ENCODE assay signal across 9 cellular contexts in the genomic region with DNA sequence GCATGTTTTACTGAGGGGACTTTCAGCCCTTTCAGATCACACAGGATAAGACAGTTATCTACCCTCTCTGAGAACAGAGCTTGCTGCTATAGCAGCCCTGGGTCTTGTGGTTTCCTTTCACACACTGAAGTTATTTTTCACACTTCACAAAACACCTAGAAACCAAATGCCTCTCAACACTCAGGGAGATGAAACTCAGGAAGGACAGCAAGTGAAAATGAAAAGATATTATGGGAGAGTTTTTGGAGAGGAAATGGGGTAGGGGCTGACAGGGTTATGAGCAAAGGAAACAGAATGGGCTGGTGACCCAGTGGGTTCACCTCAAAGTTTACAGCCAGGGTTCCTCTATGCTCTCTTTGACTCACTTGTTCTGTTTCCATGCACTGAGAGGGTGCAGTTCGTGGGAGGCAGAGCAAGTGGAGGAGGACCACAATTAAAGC. TPM values are rescaled to one million over a fixed set of nuclear protein-coding genes. Genes with fewer than 3 reads are reported as not detected.
DNase-seq lines count a peak whose midpoint lies in the region; ATAC-seq and TF ChIP-seq lines count a peak whose summit lies in the region.
"Had no signal": no experiment of that assay in that cellular context is flagged by ENCODE, and none has a peak within 500 bp of the region (broad histone marks: within the 10 kb centered on the region; RNA-seq: fewer than 3 reads in every experiment).

No MANE protein-coding gene starts in this region.

- peak overlapping the region; percentile 92 for H3K27ac Mint-ChIP-seq in activated T-helper 2 cell treated with anti-CD3 and anti-CD28 coated beads, Interferon-gamma antibody, Interleukin-2, Interleukin-4, amounts not matched to agents 10 μg/mL and 5 μg/mL and 100 μg/mL, durations not matched to agents 14 hours and 24 hours and 36 hours
- no peak overlapping the region for H3K27ac Mint-ChIP-seq in nephron progenitor cell

- no peaks in the 10 kb centered on the region for H3K79me2 ChIP-seq in smooth muscle cell (ENCODE audit: low read depth)

- intact Hi-C loops in activated T-helper 2 cell treated with anti-CD3 and anti-CD28 coated beads, Interferon-gamma antibody, Interleukin-2, Interleukin-4, amounts not matched to agents 10 μg/mL and 5 μg/mL and 100 μg/mL, durations not matched to agents 14 hours and 24 hours and 36 hours (cut with micrococcal nuclease), result loop anchor here (1.0 to 10.0 kb wide), 14 partner anchors 8 to 419 kb away; a partner anchor contains a TSS

- no peak overlapping the region for H3K4me2 ChIP-seq in smooth muscle cell
- H3K4me2 ChIP-seq: KMS-11 had no signal

- TF ChIP-seq CTCF in smooth muscle cell (IDR thresholded peaks at IDR 0.05; ENCODE audit: borderline replicate concordance, insufficient read depth, poor library complexity, severe bottlenecking) (no peak), nephron progenitor cell (IDR thresholded peaks at IDR 0.05) (no peak)

- no peaks in the 10 kb centered on the region for H3F3A ChIP-seq in smooth muscle cell (ENCODE audit: low read depth)

- no peak overlapping the region for H3K27ac ChIP-seq in smooth muscle cell (ENCODE audit: low read depth)
- H3K27ac ChIP-seq: KMS-11, neutrophil had no signal

- ATAC-seq in GM19452 (IDR thresholded peaks at IDR 0.05; ENCODE audit: unreplicated experiment) (peak; percentile 78), HG03378 (IDR thresholded peaks at IDR 0.05; ENCODE audit: unreplicated experiment) (peak; percentile 77)
- ATAC-seq in stimulated activated naive CD8-positive, alpha-beta T cell treated with anti-CD3 and anti-CD28 coated beads, Interleukin-15, Interleukin-2, amounts not matched to agents 100 U/mL and 50 U/mL, for 24 hours, result peak; percentile 84

- 43% methylated on average over 1 of the region's 1 CpG for WGBS in smooth muscle cell (ENCODE audit: low lambda C conversion rate)

- peaks cover 32% of the 10 kb centered on the region for H3K36me3 Mint-ChIP-seq in activated T-helper 2 cell treated with anti-CD3 and anti-CD28 coated beads, Interferon-gamma antibody, Interleukin-2, Interleukin-4, amounts not matched to agents 10 μg/mL and 5 μg/mL and 100 μg/mL, durations not matched to agents 14 hours and 24 hours and 36 hours (ENCODE audit: low read depth)
- no peaks in the 10 kb centered on the region for H3K36me3 Mint-ChIP-seq in nephron progenitor cell (ENCODE audit: low read depth)

- H4K20me1 ChIP-seq in smooth muscle cell (ENCODE audit: low read depth), result no peaks in the 10 kb centered on the region

- no peaks in the 10 kb centered on the region for H3K9me3 ChIP-seq in smooth muscle cell (replicated peaks; ENCODE audit: low read depth)
- H3K9me3 ChIP-seq: neutrophil had no signal

- no peak overlapping the region for H2AFZ ChIP-seq in smooth muscle cell (ENCODE audit: low read depth)

- H3K9me3 Mint-ChIP-seq in activated T-helper 2 cell treated with anti-CD3 and anti-CD28 coated beads, Interferon-gamma antibody, Interleukin-2, Interleukin-4, amounts not matched to agents 10 μg/mL and 5 μg/mL and 100 μg/mL, durations not matched to agents 14 hours and 24 hours and 36 hours, result peaks cover 17% of the 10 kb centered on the region
- peaks cover 20% of the 10 kb centered on the region for H3K9me3 Mint-ChIP-seq in nephron progenitor cell

- DNase-seq in activated T-helper 2 cell treated with anti-CD3 and anti-CD28 coated beads, Interferon-gamma antibody, Interleukin-2, Interleukin-4, amounts not matched to agents 10 μg/mL and 5 μg/mL and 100 μg/mL, durations not matched to agents 14 hours and 24 hours and 36 hours (ENCODE audit: low spot score), result peak; percentile 67
- peak; percentile 54 for DNase-seq in stimulated activated naive CD8-positive, alpha-beta T cell treated with anti-CD3 and anti-CD28 coated beads, Interleukin-15, Interleukin-2, amounts not matched to agents 100 U/mL and 50 U/mL, for 24 hours
- DNase-seq in smooth muscle cell (lab: John Stamatoyannopoulos, UW; ENCODE audit: unreplicated experiment) (no peak), nephron progenitor cell (no peak), superior temporal gyrus (ENCODE audit: extremely low spot score) (no peak)

- H3K27me3 ChIP-seq in smooth muscle cell (ENCODE audit: low read depth), result no peaks in the 10 kb centered on the region
- H3K27me3 ChIP-seq: neutrophil had no signal

- no peak overlapping the region for H3K9ac ChIP-seq in smooth muscle cell (ENCODE audit: low read depth)
- H3K9ac ChIP-seq: KMS-11 had no signal

- H3K4me3 Mint-ChIP-seq in activated T-helper 2 cell treated with anti-CD3 and anti-CD28 coated beads, Interferon-gamma antibody, Interleukin-2, Interleukin-4, amounts not matched to agents 10 μg/mL and 5 μg/mL and 100 μg/mL, durations not matched to agents 14 hours and 24 hours and 36 hours (ENCODE audit: low read depth), result peak overlapping the region; percentile 31
- no peak overlapping the region for H3K4me3 Mint-ChIP-seq in nephron progenitor cell

- H3K4me1 Mint-ChIP-seq in activated T-helper 2 cell treated with anti-CD3 and anti-CD28 coated beads, Interferon-gamma antibody, Interleukin-2, Interleukin-4, amounts not matched to agents 10 μg/mL and 5 μg/mL and 100 μg/mL, durations not matched to agents 14 hours and 24 hours and 36 hours (ENCODE audit: low read depth), result peaks cover 71% of the 10 kb centered on the region
- no peaks in the 10 kb centered on the region for H3K4me1 Mint-ChIP-seq in nephron progenitor cell

- no peaks in the 10 kb centered on the region for H3K36me3 ChIP-seq in smooth muscle cell (ENCODE audit: low read depth)
- H3K36me3 ChIP-seq: neutrophil had no signal

- H3K4me1 ChIP-seq in smooth muscle cell (ENCODE audit: low read depth), result no peaks in the 10 kb centered on the region

- H3K4me3 ChIP-seq in smooth muscle cell, result no peak overlapping the region

- no peaks in the 10 kb centered on the region for H3K27me3 Mint-ChIP-seq in activated T-helper 2 cell treated with anti-CD3 and anti-CD28 coated beads, Interferon-gamma antibody, Interleukin-2, Interleukin-4, amounts not matched to agents 10 μg/mL and 5 μg/mL and 100 μg/mL, durations not matched to agents 14 hours and 24 hours and 36 hours (ENCODE audit: low read depth)
- H3K27me3 Mint-ChIP-seq in nephron progenitor cell (ENCODE audit: low read depth, poor library complexity), result no peaks in the 10 kb centered on the region

RNA-seq across cellular contexts. Expression of a gene that starts 17.0 kb away (rescaled TPM):
- 29.3 and 30.5 TPM in 2 replicates for total RNA-seq in activated T-helper 2 cell treated with anti-CD3 and anti-CD28 coated beads, Interferon-gamma antibody, Interleukin-2, Interleukin-4, amounts not matched to agents 10 μg/mL and 5 μg/mL and 100 μg/mL, durations not matched to agents 14 hours and 24 hours and 36 hours
- not detected in 2 replicates for total RNA-seq in smooth muscle cell
- 0.14 TPM in 1 of 2 replicates, not detected in the other for polyA plus RNA-seq in smooth muscle cell

RNA-seq across cellular contexts. Expression of a gene that starts 36.3 kb away (rescaled TPM):
- total RNA-seq in activated T-helper 2 cell treated with anti-CD3 and anti-CD28 coated beads, Interferon-gamma antibody, Interleukin-2, Interleukin-4, amounts not matched to agents 10 μg/mL and 5 μg/mL and 100 μg/mL, durations not matched to agents 14 hours and 24 hours and 36 hours, result 25.8 and 29.4 TPM in 2 replicates
- not detected in 2 replicates for total RNA-seq in smooth muscle cell
- not detected in 2 replicates for polyA plus RNA-seq in smooth muscle cell

RNA-seq across cellular contexts. Expression of a gene that starts 47.9 kb away (rescaled TPM):
- total RNA-seq in activated T-helper 2 cell treated with anti-CD3 and anti-CD28 coated beads, Interferon-gamma antibody, Interleukin-2, Interleukin-4, amounts not matched to agents 10 μg/mL and 5 μg/mL and 100 μg/mL, durations not matched to agents 14 hours and 24 hours and 36 hours, result 3.9 and 4.5 TPM in 2 replicates
- not detected in 2 replicates for total RNA-seq in smooth muscle cell
- polyA plus RNA-seq in smooth muscle cell, result not detected in 2 replicates

Comparison
In these comparisons a context has a peak if more than half of its experiments do, and no peak if none do; other contexts are left out.
1. DNase-seq: peak in activated T-helper 2 cell treated with anti-CD3 and anti-CD28 coated beads, Interferon-gamma antibody, Interleukin-2, Interleukin-4, amounts not matched to agents 10 μg/mL and 5 μg/mL and 100 μg/mL, durations not matched to agents 14 hours and 24 hours and 36 hours (single experiment) and stimulated activated naive CD8-positive, alpha-beta T cell treated with anti-CD3 and anti-CD28 coated beads, Interleukin-15, Interleukin-2, amounts not matched to agents 100 U/mL and 50 U/mL, for 24 hours (single experiment); none in smooth muscle cell (single experiment), nephron progenitor cell (single experiment) and superior temporal gyrus (single experiment).
2. RNA of a gene that starts 17.0 kb away (total RNA-seq): 29.3 to 30.5 TPM in activated T-helper 2 cell treated with anti-CD3 and anti-CD28 coated beads, Interferon-gamma antibody, Interleukin-2, Interleukin-4, amounts not matched to agents 10 μg/mL and 5 μg/mL and 100 μg/mL, durations not matched to agents 14 hours and 24 hours and 36 hours; not detected in smooth muscle cell; every median in the first group is over 10 times any median in the second.
3. RNA of a gene that starts 36.3 kb away (total RNA-seq): 25.8 to 29.4 TPM in activated T-helper 2 cell treated with anti-CD3 and anti-CD28 coated beads, Interferon-gamma antibody, Interleukin-2, Interleukin-4, amounts not matched to agents 10 μg/mL and 5 μg/mL and 100 μg/mL, durations not matched to agents 14 hours and 24 hours and 36 hours; not detected in smooth muscle cell; every median in the first group is over 10 times any median in the second.
4. Peak in every context shown above with its lines, with median percentiles within 50 percentile points of each other: ATAC-seq.